ENCODE assay signal across 9 cellular contexts in the genomic region with DNA sequence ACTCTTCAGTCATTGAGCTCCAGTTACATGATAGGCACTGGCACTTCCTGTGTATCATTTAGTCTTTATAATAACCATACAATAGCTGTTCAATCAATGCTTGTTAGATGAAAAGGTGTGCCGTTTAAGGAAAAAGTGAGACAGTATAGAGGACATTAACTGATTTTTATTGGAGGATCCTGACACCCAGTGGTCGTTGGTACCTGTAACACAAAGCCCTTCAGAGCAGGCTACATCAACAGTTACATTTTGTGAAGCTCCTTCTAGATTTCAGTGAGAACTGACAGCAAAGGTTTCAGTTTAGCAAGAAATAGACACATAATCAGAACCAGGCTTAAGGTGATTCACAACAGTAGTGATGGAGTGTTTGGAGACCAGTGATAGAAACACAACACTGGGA. TPM values are rescaled to one million over a fixed set of nuclear protein-coding genes. Genes with fewer than 3 reads are reported as not detected.
A peak's percentile ranks its signal among the peaks of the same experiment; 100 is the strongest.
DNase-seq lines count a peak whose midpoint lies in the region; ATAC-seq and TF ChIP-seq lines count a peak whose summit lies in the region.
"Had no signal": no experiment of that assay in that cellular context is flagged by ENCODE, and none has a peak within 500 bp of the region (broad histone marks: within the 10 kb centered on the region; RNA-seq: fewer than 3 reads in every experiment).

No MANE protein-coding gene starts in this region.

- H3K36me3 ChIP-seq in Karpas-422 (ENCODE audit: insufficient read depth, low read length) (no peaks in the 10 kb centered on the region), mammary epithelial cell (ENCODE audit: insufficient read depth, low read length) (no peaks in the 10 kb centered on the region), MG63 (no peaks in the 10 kb centered on the region)

- H3K4me3 Mint-ChIP-seq in activated naive CD4-positive, alpha-beta T cell treated with anti-CD3 and anti-CD28 coated beads, Interleukin-2, amount 10 ng/mL, durations not matched to agents 7 days and 5 days, result no peak overlapping the region
- no peak overlapping the region for H3K4me3 Mint-ChIP-seq in stimulated activated naive CD8-positive, alpha-beta T cell treated with anti-CD3 and anti-CD28 coated beads, Interleukin-15, amount 100 ng/mL, for 72 hours

- no peaks in the 10 kb centered on the region for H3K4me1 ChIP-seq in Karpas-422 (ENCODE audit: low read length)
- H3K4me1 ChIP-seq in mammary epithelial cell (ENCODE audit: insufficient read depth, low read length), result peaks cover 4% of the 10 kb centered on the region

- H2AFZ ChIP-seq in Karpas-422 (ENCODE audit: low read length) (no peak overlapping the region), mammary epithelial cell (ENCODE audit: low read depth, low read length) (peak overlapping the region; percentile 47)

- H3K27me3 ChIP-seq in Karpas-422 (ENCODE audit: low read length), result no peaks in the 10 kb centered on the region
- H3K27me3 ChIP-seq in mammary epithelial cell (ENCODE audit: insufficient read depth, low read length), result no peaks in the 10 kb centered on the region
- no peaks in the 10 kb centered on the region for H3K27me3 ChIP-seq in MG63

- H3K4me3 ChIP-seq in Karpas-422 (ENCODE audit: low read length) (no peak overlapping the region), mammary epithelial cell (replicated peaks in 1 of 3; ENCODE audit: insufficient read depth in 1 of 3, low read depth in 2 of 3, low read length in 3 of 3) (no peak overlapping the region), MG63 (no peak overlapping the region)

- H3K4me1 Mint-ChIP-seq in activated naive CD4-positive, alpha-beta T cell treated with anti-CD3 and anti-CD28 coated beads, Interleukin-2, amount 10 ng/mL, durations not matched to agents 7 days and 5 days, result no peaks in the 10 kb centered on the region
- H3K4me1 Mint-ChIP-seq in stimulated activated naive CD8-positive, alpha-beta T cell treated with anti-CD3 and anti-CD28 coated beads, Interleukin-15, amount 100 ng/mL, for 72 hours, result peaks cover 11% of the 10 kb centered on the region

- H3K4me2 ChIP-seq in Karpas-422 (ENCODE audit: low read depth, low read length, poor library complexity, severe bottlenecking) (no peak overlapping the region), mammary epithelial cell (ENCODE audit: insufficient read depth, low read depth, low read length) (no peak overlapping the region)

- H3K9me3 ChIP-seq in Karpas-422 (ENCODE audit: low read length) (no peaks in the 10 kb centered on the region), mammary epithelial cell (replicated peaks; ENCODE audit: insufficient read depth, low read length) (no peaks in the 10 kb centered on the region), MG63 (no peaks in the 10 kb centered on the region)

- no TSS peak for BruUV-seq in mammary epithelial cell (replicated peaks; lab: Mats Ljungman, UMichigan)

- ATAC-seq in activated naive CD4-positive, alpha-beta T cell treated with anti-CD3 and anti-CD28 coated beads, Interleukin-2, amount 50 U/mL, for 72 hours, result peak; percentile 45 to 86
- ATAC-seq in stimulated activated naive CD8-positive, alpha-beta T cell treated with anti-CD3 and anti-CD28 coated beads, Interleukin-15, amount 100 ng/mL, for 72 hours, result peak; percentile 76

- no peak overlapping the region for H3K9ac ChIP-seq in Karpas-422 (ENCODE audit: low read length)
- H3K9ac ChIP-seq in mammary epithelial cell (ENCODE audit: insufficient read depth, low read length), result no peak overlapping the region

- H3K27ac ChIP-seq in Karpas-422 (ENCODE audit: low read length), result no peak overlapping the region
- no peak overlapping the region for H3K27ac ChIP-seq in mammary epithelial cell (ENCODE audit: insufficient read depth, low read depth, low read length)

- WGBS in mammary epithelial cell (ENCODE audit: low coverage, missing lambda C conversion rate), result 0% methylated on average over 2 of the region's 2 CpGs

- H3K27ac Mint-ChIP-seq in activated naive CD4-positive, alpha-beta T cell treated with anti-CD3 and anti-CD28 coated beads, Interleukin-2, amount 50 U/mL, for 72 hours, result no peak overlapping the region
- no peak overlapping the region for H3K27ac Mint-ChIP-seq in activated naive CD4-positive, alpha-beta T cell treated with anti-CD3 and anti-CD28 coated beads, Interleukin-2, amount 10 ng/mL, durations not matched to agents 7 days and 5 days
- H3K27ac Mint-ChIP-seq in stimulated activated naive CD8-positive, alpha-beta T cell treated with anti-CD3 and anti-CD28 coated beads, Interleukin-15, amount 100 ng/mL, for 72 hours, result no peak overlapping the region

- H3K79me2 ChIP-seq in Karpas-422 (ENCODE audit: low read length) (no peaks in the 10 kb centered on the region), mammary epithelial cell (ENCODE audit: insufficient read depth, low read length) (no peaks in the 10 kb centered on the region)

- dilution Hi-C loops in mammary epithelial cell (cut with HindIII; ENCODE audit: low sequenced_read_pairs), result no loop called here

- no peak for DNase-seq in activated naive CD4-positive, alpha-beta T cell treated with anti-CD3 and anti-CD28 coated beads, Interleukin-2, amount 50 U/mL, for 72 hours (ENCODE audit: low spot score in 2 of 2)
- no peak for DNase-seq in activated naive CD4-positive, alpha-beta T cell treated with anti-CD3 and anti-CD28 coated beads, Interleukin-2, amount 10 ng/mL, durations not matched to agents 7 days and 5 days
- DNase-seq in Karpas-422, result peak; percentile 71
- peak; percentile 27 for DNase-seq in mammary epithelial cell
- no peak for DNase-seq in stimulated activated naive CD8-positive, alpha-beta T cell treated with anti-CD3 and anti-CD28 coated beads, Interleukin-15, amount 100 ng/mL, for 72 hours
- no peak for DNase-seq in HuH-7 (ENCODE audit: low spot score)
- no peak for DNase-seq in stimulated activated naive CD4-positive, alpha-beta T cell treated with Interleukin-2 at 50 U/mL for 16 hours (lab: John Stamatoyannopoulos, UW)
- DNase-seq in MG63, result no peak
- DNase-seq: activated effector memory CD4-positive, alpha-beta T cell treated with anti-CD3 and anti-CD28 coated beads, Interleukin-2, amount 50 U/mL, for 16 hours had no signal

- CTCF ChIA-PET in activated naive CD4-positive, alpha-beta T cell treated with anti-CD3 and anti-CD28 coated beads, Interleukin-2, amount 10 ng/mL, durations not matched to agents 7 days and 5 days (lab: Charles Lee), result interaction anchor here (1.0 to 1.7 kb wide), 4 partner anchors 200 to 771 kb away, joined by 3 to 5 read pairs (median 3); partner anchors contain the start of genes CCDC83 and TMEM126A
- CTCF ChIA-PET in mammary epithelial cell (lab: Charles Lee; ENCODE audit: low non-redundant PET), result interaction anchor here (0.6 to 0.9 kb wide), 2 partner anchors 58 to 404 kb away, joined by 3 to 4 read pairs; no protein-coding TSS in a partner anchor

- H3K36me3 Mint-ChIP-seq in activated naive CD4-positive, alpha-beta T cell treated with anti-CD3 and anti-CD28 coated beads, Interleukin-2, amount 50 U/mL, for 72 hours, result no peaks in the 10 kb centered on the region
- no peaks in the 10 kb centered on the region for H3K36me3 Mint-ChIP-seq in activated naive CD4-positive, alpha-beta T cell treated with anti-CD3 and anti-CD28 coated beads, Interleukin-2, amount 10 ng/mL, durations not matched to agents 7 days and 5 days

- in situ Hi-C loops in mammary epithelial cell (cut with MboI; ENCODE audit: low sequenced_read_pairs in 2 of 2), result loop anchor here in 1 of 2 donors (25.0 kb wide), 1 partner anchor 482 kb away; no protein-coding TSS in a partner anchor

- no peaks in the 10 kb centered on the region for H3K9me3 Mint-ChIP-seq in activated naive CD4-positive, alpha-beta T cell treated with anti-CD3 and anti-CD28 coated beads, Interleukin-2, amount 50 U/mL, for 72 hours
- H3K9me3 Mint-ChIP-seq in activated naive CD4-positive, alpha-beta T cell treated with anti-CD3 and anti-CD28 coated beads, Interleukin-2, amount 10 ng/mL, durations not matched to agents 7 days and 5 days, result no peaks in the 10 kb centered on the region
- no peaks in the 10 kb centered on the region for H3K9me3 Mint-ChIP-seq in stimulated activated naive CD8-positive, alpha-beta T cell treated with anti-CD3 and anti-CD28 coated beads, Interleukin-15, amount 100 ng/mL, for 72 hours

- intact Hi-C loops in mammary epithelial cell (cut with micrococcal nuclease), result loop anchor here (1.0 to 5.0 kb wide), 3 partner anchors 59 to 477 kb away; partner anchors contain the start of gene HIKESHI

- H3K27me3 Mint-ChIP-seq in activated naive CD4-positive, alpha-beta T cell treated with anti-CD3 and anti-CD28 coated beads, Interleukin-2, amount 10 ng/mL, durations not matched to agents 7 days and 5 days, result no peaks in the 10 kb centered on the region
- no peaks in the 10 kb centered on the region for H3K27me3 Mint-ChIP-seq in stimulated activated naive CD8-positive, alpha-beta T cell treated with anti-CD3 and anti-CD28 coated beads, Interleukin-15, amount 100 ng/mL, for 72 hours

- TF ChIP-seq CTCF in mammary epithelial cell (conservative IDR thresholded peaks at IDR 0.05 in 1 of 2, IDR thresholded peaks at IDR 0.05 in 1 of 2; ENCODE audit: extremely low read depth in 1 of 2, insufficient read depth in 1 of 2, low read depth in 1 of 2, low read length in 2 of 2), result peak; percentile 20 to 51

- H4K20me1 ChIP-seq in Karpas-422 (ENCODE audit: insufficient read depth, low read depth, low read length) (no peaks in the 10 kb centered on the region), mammary epithelial cell (ENCODE audit: insufficient read depth, low read length) (no peaks in the 10 kb centered on the region)

- H3K9me2 ChIP-seq in Karpas-422 (replicated peaks; ENCODE audit: insufficient read depth, low read length), result no peaks in the 10 kb centered on the region

RNA-seq across cellular contexts. Expression of gene CCDC81, which starts 44.2 kb away (rescaled TPM):
- total RNA-seq in activated naive CD4-positive, alpha-beta T cell treated with anti-CD3 and anti-CD28 coated beads, Interleukin-2, amount 50 U/mL, for 72 hours, result 1 to 10 TPM in 1 of 2 donors, under 1 TPM in 1; 0.66 to 2.6 TPM
- total RNA-seq in Karpas-422 (2014; rRNA removed; shearing (Covaris generic); ENCODE audit: low replicate concordance), result 1.2 and 1.6 TPM in 2 replicates
- total RNA-seq in mammary epithelial cell, result under 1 TPM; 0.33 to 0.61 TPM
- 0.08 TPM for polyA plus RNA-seq in mammary epithelial cell
- polyA minus RNA-seq in mammary epithelial cell, result not detected
- not detected in 2 replicates for total RNA-seq in MG63 (2014; rRNA removed; shearing (Covaris generic); ENCODE audit: low replicate concordance)

Comparison
In these comparisons a context has a peak if more than half of its experiments do, and no peak if none do; other contexts are left out.
1. DNase-seq: peak in Karpas-422 (single experiment) and mammary epithelial cell (single experiment); none in activated naive CD4-positive, alpha-beta T cell treated with anti-CD3 and anti-CD28 coated beads, Interleukin-2, amount 50 U/mL, for 72 hours (0 of 2), activated naive CD4-positive, alpha-beta T cell treated with anti-CD3 and anti-CD28 coated beads, Interleukin-2, amount 10 ng/mL, durations not matched to agents 7 days and 5 days (single experiment), stimulated activated naive CD8-positive, alpha-beta T cell treated with anti-CD3 and anti-CD28 coated beads, Interleukin-15, amount 100 ng/mL, for 72 hours (0 of 2), HuH-7 (single experiment), stimulated activated naive CD4-positive, alpha-beta T cell treated with Interleukin-2 at 50 U/mL for 16 hours (single experiment) and MG63 (single experiment).